21 cellular contexts compared by ENCODE assay signal in the genomic region with DNA sequence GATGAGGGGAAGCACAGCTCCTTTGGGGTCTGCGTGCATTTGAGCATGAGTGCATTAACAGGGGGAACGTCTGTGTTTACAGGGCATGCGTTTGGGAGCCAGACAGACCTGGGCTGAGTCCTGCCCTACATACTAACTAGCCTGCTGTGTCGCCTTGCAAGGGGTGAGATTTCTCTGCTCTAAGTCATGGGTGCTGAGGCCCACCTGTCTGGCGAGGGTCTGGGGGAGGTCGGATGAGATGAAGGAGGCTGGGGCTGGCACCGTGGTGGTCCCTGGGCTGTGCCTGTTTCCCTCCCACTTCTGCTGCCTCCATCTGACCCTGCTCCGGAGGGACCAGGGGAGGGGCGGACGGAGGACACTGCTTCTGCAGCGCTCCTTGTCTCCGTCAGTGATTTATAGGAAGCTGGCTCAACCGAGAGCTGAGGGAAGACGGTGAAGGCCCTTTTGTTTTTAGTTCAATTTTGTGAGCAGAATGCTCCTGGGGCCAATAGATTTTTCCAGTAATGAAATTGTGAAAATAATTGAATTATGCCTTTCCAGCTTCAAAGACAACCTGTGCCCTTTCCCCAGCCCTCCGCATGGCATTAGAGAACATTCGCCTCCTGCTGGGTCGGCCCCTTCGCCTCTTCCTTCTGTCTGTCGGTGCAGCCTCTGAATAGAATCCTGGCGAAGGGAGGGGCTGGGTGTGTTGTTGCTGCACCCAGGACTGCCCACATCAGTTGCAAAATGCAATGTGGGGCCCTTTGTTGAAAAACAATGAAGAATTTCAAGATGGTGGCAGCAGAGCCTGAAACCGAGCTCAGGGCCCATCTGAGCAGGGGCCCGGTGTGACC. TPM values are rescaled to one million over a fixed set of nuclear protein-coding genes. Genes with fewer than 3 reads are reported as not detected.
DNase-seq lines count a peak whose midpoint lies in the region; ATAC-seq, FAIRE-seq and TF ChIP-seq lines count a peak whose summit lies in the region.
"Had no signal": no experiment of that assay in that cellular context is flagged by ENCODE, and none has a peak within 500 bp of the region (broad histone marks: within the 10 kb centered on the region; RNA-seq: fewer than 3 reads in every experiment).

No MANE protein-coding gene starts in this region.

- H3K23ac ChIP-seq in mesendoderm (ENCODE audit: low read length) (peak overlapping the region; percentile 29), trophoblast cell (ENCODE audit: low read length) (peak overlapping the region; percentile 38)

- H3K18ac ChIP-seq in mesendoderm (ENCODE audit: low read length) (no peak overlapping the region), trophoblast cell (ENCODE audit: low read length) (no peak overlapping the region)

- H3K79me2 ChIP-seq in mesendoderm (ENCODE audit: control insufficient read depth, insufficient read depth, low read length) (no peaks in the 10 kb centered on the region), trophoblast cell (ENCODE audit: control insufficient read depth, insufficient read depth, low read length, poor library complexity) (no peaks in the 10 kb centered on the region)

- H3K4ac ChIP-seq in mesendoderm (ENCODE audit: low read depth, low read length) (no peak overlapping the region), trophoblast cell (ENCODE audit: low read depth, low read length) (no peak overlapping the region)

- H4K12ac ChIP-seq in trophoblast cell (ENCODE audit: low read depth, low read length) = no peak overlapping the region

- TF ChIP-seq CTCF in bronchial epithelial cell (IDR thresholded peaks at IDR 0.05; ENCODE audit: insufficient read depth, low read length, severe bottlenecking) (no peak), ovary (IDR thresholded peaks at IDR 0.05) (no peak)

- no peak for ATAC-seq in GM21723 (IDR thresholded peaks at IDR 0.05; ENCODE audit: unreplicated experiment)
- ATAC-seq: CD8-positive, alpha-beta T cell had no signal

- intact Hi-C loops in ovary (cut with DNase I) = no loop called here

- H2AK5ac ChIP-seq in mesendoderm (ENCODE audit: low read length) = no peak overlapping the region
- H2AK5ac ChIP-seq in trophoblast cell (ENCODE audit: low read length) = no peak overlapping the region

- no peak overlapping the region for H2BK5ac ChIP-seq in mesendoderm (ENCODE audit: low read length)
- H2BK5ac ChIP-seq in trophoblast cell (ENCODE audit: low read depth, low read length, poor library complexity) = no peak overlapping the region

- H3K9ac ChIP-seq in mesendoderm (ENCODE audit: low read length) (no peak overlapping the region), trophoblast cell (ENCODE audit: low read length) (no peak overlapping the region)
- H3K9ac ChIP-seq: BLaER1 treated with 17β-estradiol and CSF1 and Interleukin-3, amounts not matched to agents 10 nM and 100 nM; GM23248 had no signal

- no peak overlapping the region for H3K4me3 ChIP-seq in H7 (ENCODE audit: insufficient read depth, low read depth, low read length)
- H3K4me3 ChIP-seq in bronchial epithelial cell (ENCODE audit: low read depth, low read length) = no peak overlapping the region
- no peak overlapping the region for H3K4me3 ChIP-seq in mesendoderm (ENCODE audit: low read length)
- H3K4me3 ChIP-seq in trophoblast cell (ENCODE audit: low read depth, low read length) = no peak overlapping the region
- H3K4me3 ChIP-seq in ovary = no peak overlapping the region
- H3K4me3 ChIP-seq: A549; BLaER1 treated with 17β-estradiol and CSF1 and Interleukin-3, amounts not matched to agents 10 nM and 100 nM; GM23248 had no signal

- H3K4me1 ChIP-seq in mesendoderm (ENCODE audit: control insufficient read depth, low read depth, low read length) (no peaks in the 10 kb centered on the region), trophoblast cell (ENCODE audit: control insufficient read depth in 1 of 2, insufficient read depth in 2 of 2, low read length in 2 of 2) (peaks cover 12 to 17% of the 10 kb centered on the region in 2 experiments), ovary (ENCODE audit: insufficient read depth) (peaks cover 3% of the 10 kb centered on the region)
- H3K4me1 ChIP-seq: BLaER1 treated with 17β-estradiol and CSF1 and Interleukin-3, amounts not matched to agents 10 nM and 100 nM had no signal

- FAIRE-seq in bronchial epithelial cell (lab: Jason Lieb, UNC) = peak; percentile 36
- FAIRE-seq: A549, GM12891, GM19239 had no signal

- no peak for TF ChIP-seq POLR2A in ovary (IDR thresholded peaks at IDR 0.05)

- DNase-seq in H7 = peak; percentile 76
- no peak for DNase-seq in bronchial epithelial cell (ENCODE audit: low read depth)
- no peak for DNase-seq in mesendoderm
- peak; percentile 38 to 59 for DNase-seq in trophoblast cell
- no peak for DNase-seq in ovary
- DNase-seq in SIG-M5 (lab: John Stamatoyannopoulos, UW) = no peak
- DNase-seq in Kasumi-1 (lab: John Stamatoyannopoulos, UW) = no peak
- DNase-seq: Calu3; CD8-positive, alpha-beta T cell; DMS53; GM23248; KG1; NCI-H1417 treated with DMSO at 0.1 percent for 48 hours; NCI-H187 treated with DMSO at 0.1 percent for 48 hours; OCI-M1; SHP77 had no signal

- no peak overlapping the region for H3K14ac ChIP-seq in trophoblast cell (ENCODE audit: low read length)

- H4K8ac ChIP-seq in mesendoderm (ENCODE audit: low read depth, low read length) = no peak overlapping the region
- H4K8ac ChIP-seq in trophoblast cell (ENCODE audit: low read depth, low read length) = no peak overlapping the region

- TF ChIP-seq EP300 in ovary (IDR thresholded peaks at IDR 0.05) = no peak

- WGBS in mesendoderm (ENCODE audit: extremely low coverage, insufficient coverage, low lambda C conversion rate) = no CpG with 5 or more reads among the region's 22 CpGs
- WGBS in trophoblast cell (ENCODE audit: extremely low coverage, insufficient coverage, insufficient read length) = no CpG with 5 or more reads among the region's 22 CpGs
- 80 to 83% (median 83%) methylated on average over 22 of the region's 22 CpGs for WGBS in ovary, 3 donors

- no peak overlapping the region for H4K5ac ChIP-seq in mesendoderm (ENCODE audit: low read length)

- no peak overlapping the region for H2BK15ac ChIP-seq in mesendoderm (replicated peaks; ENCODE audit: low read depth)

- H3K27me3 ChIP-seq in H7 (ENCODE audit: control insufficient read depth, insufficient read depth, low read length) (no peaks in the 10 kb centered on the region), bronchial epithelial cell (ENCODE audit: control insufficient read depth, insufficient read depth, low read length) (no peaks in the 10 kb centered on the region), mesendoderm (ENCODE audit: insufficient read depth, low read length, poor library complexity) (no peaks in the 10 kb centered on the region), trophoblast cell (ENCODE audit: insufficient read depth, low read length) (no peaks in the 10 kb centered on the region), ovary (no peaks in the 10 kb centered on the region)
- H3K27me3 ChIP-seq: BLaER1 treated with 17β-estradiol and CSF1 and Interleukin-3, amounts not matched to agents 10 nM and 100 nM had no signal

- H2AFZ ChIP-seq in trophoblast cell (ENCODE audit: insufficient read depth, low read length, poor library complexity) = no peak overlapping the region
- H2AFZ ChIP-seq: GM23248 had no signal

- H4K91ac ChIP-seq in trophoblast cell (ENCODE audit: low read depth, low read length) = no peak overlapping the region

- no peak overlapping the region for H3K4me2 ChIP-seq in mesendoderm (ENCODE audit: low read length)
- no peak overlapping the region for H3K4me2 ChIP-seq in trophoblast cell (ENCODE audit: low read length)
- H3K4me2 ChIP-seq: A549; BLaER1 treated with 17β-estradiol and CSF1 and Interleukin-3, amounts not matched to agents 10 nM and 100 nM had no signal

- no peaks in the 10 kb centered on the region for H3K79me1 ChIP-seq in mesendoderm (ENCODE audit: low read length)
- H3K79me1 ChIP-seq in trophoblast cell (ENCODE audit: low read length) = peaks cover 2% of the 10 kb centered on the region

- no peak overlapping the region for H2BK12ac ChIP-seq in trophoblast cell (ENCODE audit: low read length)

- no peak overlapping the region for H2BK120ac ChIP-seq in mesendoderm (ENCODE audit: low read depth, low read length)
- no peak overlapping the region for H2BK120ac ChIP-seq in trophoblast cell (ENCODE audit: insufficient read depth, low read length, poor library complexity)

- no peaks in the 10 kb centered on the region; the same call in 1 of the 2 replicates for H3K36me3 ChIP-seq in H7 (replicated peaks; ENCODE audit: control insufficient read depth, insufficient read depth, low read length)
- no peaks in the 10 kb centered on the region for H3K36me3 ChIP-seq in bronchial epithelial cell (ENCODE audit: control insufficient read depth, insufficient read depth, low read length)
- no peaks in the 10 kb centered on the region for H3K36me3 ChIP-seq in mesendoderm (ENCODE audit: control insufficient read depth, insufficient read depth, low read length)
- no peaks in the 10 kb centered on the region for H3K36me3 ChIP-seq in trophoblast cell (ENCODE audit: control insufficient read depth in 1 of 2, insufficient read depth in 2 of 2, low read length in 2 of 2)
- no peaks in the 10 kb centered on the region for H3K36me3 ChIP-seq in ovary

- peaks cover 2% of the 10 kb centered on the region for H3K9me3 ChIP-seq in trophoblast cell (ENCODE audit: insufficient read depth, low read depth, low read length)
- no peaks in the 10 kb centered on the region for H3K9me3 ChIP-seq in ovary
- H3K9me3 ChIP-seq: A549; BLaER1 treated with 17β-estradiol and CSF1 and Interleukin-3, amounts not matched to agents 10 nM and 100 nM had no signal

- H3K56ac ChIP-seq in mesendoderm (ENCODE audit: low read length) = no peak overlapping the region

- no peak overlapping the region for H3K27ac ChIP-seq in mesendoderm (ENCODE audit: low read depth, low read length)
- H3K27ac ChIP-seq in trophoblast cell (ENCODE audit: low read depth, low read length) = no peak overlapping the region
- H3K27ac ChIP-seq in ovary = no peak overlapping the region
- H3K27ac ChIP-seq: A549; BLaER1 treated with 17β-estradiol and CSF1 and Interleukin-3, amounts not matched to agents 10 nM and 100 nM; GM23248 had no signal

RNA-seq across cellular contexts. Expression of a gene that starts 49.7 kb away (rescaled TPM):
- total RNA-seq in H7 (2014; rRNA removed; shearing (Covaris generic)) = 56.7 and 71.9 TPM in 2 replicates
- total RNA-seq in bronchial epithelial cell (1.0 and 1.8 TPM in 2 replicates), ovary (1 to 10 TPM in 3 of 7 donors, under 1 TPM in 2, not detected in 2; 0.24 to 4.6 (median 1.3) TPM)
- polyA plus RNA-seq in mesendoderm (2013, experiment 1 of 2) = 212 TPM
- polyA plus RNA-seq in mesendoderm (2013, experiment 2 of 2) = 210 TPM
- 208 and 228 TPM in 2 replicates for polyA plus RNA-seq in trophoblast cell (2013)
- polyA plus RNA-seq in ovary = 1 to 10 TPM in 1 of 2 donors, under 1 TPM in 1; 0.51 to 4.1 TPM

Comparison
In these comparisons a context has a peak if more than half of its experiments do, and no peak if none do; other contexts are left out.
1. DNase-seq: peak in H7 (single experiment) and trophoblast cell (2 of 2); none in bronchial epithelial cell (single experiment), mesendoderm (single experiment), ovary (0 of 5), SIG-M5 (single experiment) and Kasumi-1 (0 of 2).
2. RNA of a gene that starts 49.7 kb away (total RNA-seq): 56.7 to 71.9 TPM in H7; 1.0 to 1.8 TPM in bronchial epithelial cell and 0.24 to 4.6 TPM in ovary; every median in the first group is over 10 times any median in the second.